In the genomic region with DNA sequence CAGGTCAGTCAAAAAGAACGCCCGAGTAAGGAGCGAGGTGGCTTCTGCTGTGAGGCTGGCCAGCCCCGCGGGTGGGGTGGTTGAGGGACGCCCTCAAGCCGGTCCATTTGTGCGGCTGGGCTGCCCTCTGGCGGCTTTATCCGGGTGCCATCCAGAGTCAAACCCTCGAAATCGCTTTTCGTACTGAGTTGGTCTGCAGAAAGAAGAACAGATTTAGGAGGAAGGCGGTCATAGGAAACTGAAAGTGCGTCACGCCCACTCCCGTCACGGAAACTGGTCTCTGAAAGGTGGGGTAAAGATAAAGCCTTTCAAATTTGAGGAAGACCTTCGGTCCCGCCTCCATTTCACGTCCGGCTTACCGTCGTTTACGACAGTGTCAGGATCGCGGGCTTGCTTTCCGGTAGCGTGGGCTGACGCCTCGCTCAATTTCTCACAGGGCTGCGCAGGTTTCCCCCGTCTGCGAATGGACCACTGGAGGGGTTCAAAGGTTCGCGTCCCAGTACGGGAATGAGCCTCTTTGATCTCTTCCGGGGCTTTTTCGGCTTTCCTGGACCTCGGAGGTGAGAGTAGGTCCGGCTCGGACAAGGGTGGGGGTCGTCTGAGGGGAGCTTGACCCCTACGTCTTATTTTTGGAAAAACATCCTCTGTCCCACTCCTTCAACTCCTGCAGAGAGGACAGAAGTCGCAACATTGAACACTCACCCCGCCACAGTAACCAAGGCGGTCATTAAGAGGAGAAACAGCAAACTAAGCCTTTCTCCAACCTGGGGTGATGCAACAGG, we compare ENCODE assay signal across 8 cellular contexts. TPM values are rescaled to one million over a fixed set of nuclear protein-coding genes. Genes with fewer than 3 reads are reported as not detected.
DNase-seq lines count a peak whose midpoint lies in the region; ATAC-seq and FAIRE-seq lines count a peak whose summit lies in the region.

Gene HAX1, plus strand, starts transcription at position 413 of the 782 bp plus-strand sequence. Its CDS starts 95 bp downstream, at position 508.

- peak; percentile 83 for DNase-seq in GM19239 (ENCODE audit: insufficient read length, low spot score)
- DNase-seq in NCI-H526 (lab: John Stamatoyannopoulos, UW): peak; percentile 97 to 99
- DNase-seq in activated CD4-positive, alpha-beta T cell treated with anti-CD3 and anti-CD28 coated beads, Interleukin-2, amount 10 ng/mL, durations not matched to agents 24 days and 14 days: peak; percentile 98
- peak; percentile 91 for DNase-seq in dedifferentiated amniotic fluid mesenchymal stem cell (ENCODE audit: extremely low spot score)
- DNase-seq in left lobe of liver (ENCODE audit: low spot score): peak; percentile 95
- peak; percentile 96 to 98 for DNase-seq in stimulated activated CD4-positive, alpha-beta T cell treated with anti-CD3 and anti-CD28 coated beads, Interleukin-2, amount 100 ng/mL, for 48 hours

- H3K9me3 ChIP-seq in BLaER1: no peaks in the 10 kb centered on the region

- peak within 1 kb of the TSS; percentile 90 for H3K4me2 ChIP-seq in BLaER1

- peaks cover 28% of the 10 kb centered on the region for H3K4me1 ChIP-seq in BLaER1

- intact Hi-C loops in activated CD4-positive, alpha-beta T cell treated with anti-CD3 and anti-CD28 coated beads, Interleukin-2, amount 10 ng/mL, durations not matched to agents 24 days and 14 days (cut with micrococcal nuclease): loop anchor here (1.0 to 5.0 kb wide), 8 partner anchors 52 to 475 kb away; partner anchors contain the start of genes RPS27 and UBAP2L

- no peaks in the 10 kb centered on the region for H3K27me3 Mint-ChIP-seq in activated CD4-positive, alpha-beta T cell treated with anti-CD3 and anti-CD28 coated beads, Interleukin-2, amount 10 ng/mL, durations not matched to agents 24 days and 14 days

- H3K27ac ChIP-seq in BLaER1: peak within 1 kb of the TSS; percentile 93

- ATAC-seq in HG03460 (IDR thresholded peaks at IDR 0.05; ENCODE audit: unreplicated experiment) (peak; percentile 89), left lobe of liver (peak; percentile 92)

- no peaks in the 10 kb centered on the region for H3K27me3 ChIP-seq in BLaER1

- peak within 1 kb of the TSS; percentile 92 for H3K9ac ChIP-seq in BLaER1

- H3K36me3 Mint-ChIP-seq in activated CD4-positive, alpha-beta T cell treated with anti-CD3 and anti-CD28 coated beads, Interleukin-2, amount 10 ng/mL, durations not matched to agents 24 days and 14 days (ENCODE audit: low read depth): peaks cover 35% of the 10 kb centered on the region

- H3K9me3 Mint-ChIP-seq in activated CD4-positive, alpha-beta T cell treated with anti-CD3 and anti-CD28 coated beads, Interleukin-2, amount 10 ng/mL, durations not matched to agents 24 days and 14 days: no peaks in the 10 kb centered on the region

- peak within 1 kb of the TSS; percentile 90 for H3K4me3 ChIP-seq in BLaER1

- peak within 1 kb of the TSS; percentile 98 for H3K27ac Mint-ChIP-seq in activated CD4-positive, alpha-beta T cell treated with anti-CD3 and anti-CD28 coated beads, Interleukin-2, amount 10 ng/mL, durations not matched to agents 24 days and 14 days

- peak within 1 kb of the TSS; percentile 97 for H3K4me3 Mint-ChIP-seq in activated CD4-positive, alpha-beta T cell treated with anti-CD3 and anti-CD28 coated beads, Interleukin-2, amount 10 ng/mL, durations not matched to agents 24 days and 14 days

- peaks cover 75% of the 10 kb centered on the region for H3K36me3 ChIP-seq in BLaER1

- no peaks in the 10 kb centered on the region for H4K20me1 ChIP-seq in BLaER1

- H3K4me1 Mint-ChIP-seq in activated CD4-positive, alpha-beta T cell treated with anti-CD3 and anti-CD28 coated beads, Interleukin-2, amount 10 ng/mL, durations not matched to agents 24 days and 14 days: peaks cover 39% of the 10 kb centered on the region

- FAIRE-seq in GM19239 (lab: Jason Lieb, UNC): peak; percentile 100

RNA-seq across cellular contexts. Expression of gene HAX1, which starts in this region (rescaled TPM):
- total RNA-seq in activated CD4-positive, alpha-beta T cell treated with anti-CD3 and anti-CD28 coated beads, Interleukin-2, amount 10 ng/mL, durations not matched to agents 24 days and 14 days: 114 and 118 TPM in 2 replicates
- 41.6 TPM for total RNA-seq in left lobe of liver

Comparison
In these comparisons a context has a peak if more than half of its experiments do, and no peak if none do; other contexts are left out.
1. Peak in every context shown above with its lines: DNase-seq, ATAC-seq, H3K4me3 ChIP-seq and H3K27ac ChIP-seq.